24 cellular contexts compared by ENCODE assay signal in genomic region chr4:129328176-129328575, GRCh38.
DNase-seq lines count a peak whose midpoint lies in the region; ATAC-seq, FAIRE-seq and TF ChIP-seq lines count a peak whose summit lies in the region.
"Had no signal": no experiment of that assay in that cellular context is flagged by ENCODE, and none has a peak within 500 bp of the region (broad histone marks: within the 10 kb centered on the region; RNA-seq: fewer than 3 reads in every experiment).

No MANE protein-coding gene starts in this region.

- dilution Hi-C loops in endothelial cell of umbilical vein (cut with MboI; ENCODE audit: extremely low pct_ligation_motif_present, low sequenced_read_pairs): no loop called here

- BruUV-seq in endothelial cell of umbilical vein (replicated peaks; lab: Mats Ljungman, UMichigan): no TSS peak

- H3K4me1 ChIP-seq in BLaER1 treated with 17β-estradiol and CSF1 and Interleukin-3, amounts not matched to agents 10 nM and 100 nM: peaks cover 0 to 87% (median 22%) of the 10 kb centered on the region in 10 experiments; a peak in 14 of 20 replicates
- peaks cover 2% of the 10 kb centered on the region for H3K4me1 ChIP-seq in endothelial cell of umbilical vein (ENCODE audit: control insufficient read depth, extremely low read depth, insufficient read depth, low read length)
- no peaks in the 10 kb centered on the region for H3K4me1 ChIP-seq in BE2C
- H3K4me1 ChIP-seq: BLaER1, pancreas had no signal

- TF ChIP-seq CTCF in HL-60 (IDR thresholded peaks at IDR 0.05; ENCODE audit: insufficient read depth, low read length): no peak
- TF ChIP-seq CTCF in endothelial cell of umbilical vein (IDR thresholded peaks at IDR 0.05; ENCODE audit: extremely low read depth in 1 of 2, insufficient read depth in 1 of 2, low read depth in 1 of 2, low read length in 2 of 2): no peak
- no peak for TF ChIP-seq CTCF in BE2C (IDR thresholded peaks at IDR 0.05; ENCODE audit: low read depth, low read length)

- no peaks in the 10 kb centered on the region for H3K79me2 ChIP-seq in endothelial cell of umbilical vein (ENCODE audit: control insufficient read depth, insufficient read depth, low read length)

- ATAC-seq in GM19397 (IDR thresholded peaks at IDR 0.05; ENCODE audit: unreplicated experiment): no peak

- intact Hi-C loops in endothelial cell of umbilical vein (cut with micrococcal nuclease): no loop called here

- H3K9me3 ChIP-seq in BLaER1 treated with 17β-estradiol and CSF1 and Interleukin-3, amounts not matched to agents 10 nM and 100 nM (replicated peaks in 1 of 11): peaks cover 0 to 12% (median 3%) of the 10 kb centered on the region in 11 experiments; a peak in 9 of 22 replicates
- H3K9me3 ChIP-seq in endothelial cell of umbilical vein (replicated peaks; ENCODE audit: control insufficient read depth, insufficient read depth, low read length) (no peaks in the 10 kb centered on the region), BE2C (no peaks in the 10 kb centered on the region)
- H3K9me3 ChIP-seq: pancreas had no signal

- H3K27ac ChIP-seq in BLaER1 treated with 17β-estradiol and CSF1 and Interleukin-3, amounts not matched to agents 10 nM and 100 nM: peak overlapping the region in 9 of 11 experiments; percentile 27 to 99 (median 89); a peak in 16 of 22 replicates
- H3K27ac ChIP-seq in HL-60 (replicated peaks): peak overlapping the region; percentile 47
- no peak overlapping the region for H3K27ac ChIP-seq in endothelial cell of umbilical vein (ENCODE audit: insufficient read depth, low read depth, low read length)
- H3K27ac ChIP-seq: BLaER1, pancreas had no signal

- peak overlapping the region in 7 of 11 experiments; percentile 38 to 94 (median 62); a peak in 15 of 22 replicates for H3K4me2 ChIP-seq in BLaER1 treated with 17β-estradiol and CSF1 and Interleukin-3, amounts not matched to agents 10 nM and 100 nM
- H3K4me2 ChIP-seq in endothelial cell of umbilical vein (ENCODE audit: insufficient read depth, low read length): no peak overlapping the region
- H3K4me2 ChIP-seq: BLaER1 had no signal

- H2AFZ ChIP-seq in endothelial cell of umbilical vein (ENCODE audit: low read depth, low read length): no peak overlapping the region

- no peak overlapping the region for H3K4me3 ChIP-seq in BLaER1 treated with 17β-estradiol and CSF1 and Interleukin-3, amounts not matched to agents 10 nM and 100 nM
- H3K4me3 ChIP-seq in HL-60 (replicated peaks; ENCODE audit: insufficient read depth, low read length) (no peak overlapping the region), endothelial cell of umbilical vein (replicated peaks in 1 of 3; ENCODE audit: insufficient read depth in 1 of 3, low read depth in 1 of 3, low read length in 3 of 3) (no peak overlapping the region), BE2C (ENCODE audit: low read depth, low read length) (no peak overlapping the region)
- H3K4me3 ChIP-seq: BLaER1, pancreas had no signal

- DNase-seq in HL-60 (ENCODE audit: low read depth in 1 of 2, low spot score in 1 of 2): peak in 1 of 2 experiments; percentile 47
- peak; percentile 16 for DNase-seq in RKO (ENCODE audit: low spot score)
- peak; percentile 29 for DNase-seq in endothelial cell of umbilical vein (ENCODE audit: low read depth, low spot score)
- no peak for DNase-seq in BE2C
- no peak for DNase-seq in HuH-7.5 (ENCODE audit: low spot score)
- no peak for DNase-seq in NCI-H1105 treated with DMSO at 0.1 percent for 48 hours (lab: John Stamatoyannopoulos, UW)
- DNase-seq: activated CD8-positive, alpha-beta memory T cell treated with anti-CD3 and anti-CD28 coated beads for 24 hours; activated T-cell treated with anti-CD3 and anti-CD28 coated beads for 4 hours; amniotic stem cell; COR-L47; DMS79 treated with DMSO at 0.1 percent for 48 hours; GF-D8; HCEC 1CT; immature natural killer cell; NCI-H146; NCI-H446 treated with DMSO at 0.1 percent for 48 hours; nephron progenitor cell; pancreas; SHP77 treated with DMSO at 0.1 percent for 48 hours; stimulated activated CD4-positive, alpha-beta T cell treated with anti-CD3 and anti-CD28 coated beads, Interleukin-15, amount 100 ng/mL, for 24 hours; stimulated activated CD4-positive, alpha-beta T cell treated with anti-CD3 and anti-CD28 coated beads, Interleukin-4, amount 100 ng/mL, for 4 hours had no signal

- no peak for FAIRE-seq in endothelial cell of umbilical vein (lab: Jason Lieb, UNC)

- no peak for TF ChIP-seq POLR2A in endothelial cell of umbilical vein (IDR thresholded peaks at IDR 0.05; ENCODE audit: low read depth, low read length)

- no peaks in the 10 kb centered on the region for H4K20me1 ChIP-seq in BLaER1 treated with 17β-estradiol and CSF1 and Interleukin-3, amounts not matched to agents 10 nM and 100 nM
- no peaks in the 10 kb centered on the region for H4K20me1 ChIP-seq in endothelial cell of umbilical vein (replicated peaks; ENCODE audit: control insufficient read depth, extremely low read depth, insufficient read depth, low read length)
- H4K20me1 ChIP-seq: BLaER1 had no signal

- CTCF ChIA-PET in endothelial cell of umbilical vein (lab: Charles Lee): no interaction called here

- H3K36me3 ChIP-seq in BLaER1 treated with 17β-estradiol and CSF1 and Interleukin-3, amounts not matched to agents 10 nM and 100 nM: no peaks in the 10 kb centered on the region
- H3K36me3 ChIP-seq in endothelial cell of umbilical vein (ENCODE audit: control insufficient read depth in 2 of 2, extremely low read depth in 1 of 2, insufficient read depth in 2 of 2, low read length in 2 of 2) (no peaks in the 10 kb centered on the region), BE2C (no peaks in the 10 kb centered on the region)
- H3K36me3 ChIP-seq: BLaER1, pancreas had no signal

- no peaks in the 10 kb centered on the region for H3K9me1 ChIP-seq in endothelial cell of umbilical vein (replicated peaks; ENCODE audit: control insufficient read depth, extremely low read depth, insufficient read depth, low read length)

- no peaks in the 10 kb centered on the region for H3K27me3 ChIP-seq in BLaER1 treated with 17β-estradiol and CSF1 and Interleukin-3, amounts not matched to agents 10 nM and 100 nM
- H3K27me3 ChIP-seq in HL-60 (ENCODE audit: insufficient read depth, poor library complexity, severe bottlenecking): no peaks in the 10 kb centered on the region
- no peaks in the 10 kb centered on the region for H3K27me3 ChIP-seq in endothelial cell of umbilical vein (ENCODE audit: control insufficient read depth in 2 of 2, insufficient read depth in 2 of 2, low read length in 2 of 2)
- no peaks in the 10 kb centered on the region for H3K27me3 ChIP-seq in BE2C
- H3K27me3 ChIP-seq: BLaER1, pancreas had no signal

- POLR2A ChIA-PET in endothelial cell of umbilical vein (lab: Charles Lee): no interaction called here

- H3K9ac ChIP-seq in BLaER1 treated with 17β-estradiol and CSF1 and Interleukin-3, amounts not matched to agents 10 nM and 100 nM: peak overlapping the region in 5 of 11 experiments; percentile 39 to 79 (median 66); a peak in 10 of 22 replicates
- H3K9ac ChIP-seq in endothelial cell of umbilical vein (replicated peaks; ENCODE audit: extremely low read depth, insufficient read depth, low read length): no peak overlapping the region
- H3K9ac ChIP-seq: BLaER1 had no signal

TF ChIP-seq in endothelial cell of umbilical vein, 7 proteins besides CTCF, POLR2A, EP300 and RAD21:
- TF ChIP-seq GATA2 (IDR thresholded peaks at IDR 0.05; ENCODE audit: insufficient read depth, insufficient read length, low read depth, low read length) (peak; percentile 35), POLR2AphosphoS5 (IDR thresholded peaks at IDR 0.05; ENCODE audit: insufficient read depth, low read depth, low read length) (no peak), FOS (IDR thresholded peaks at IDR 0.05; ENCODE audit: borderline replicate concordance, insufficient read depth, low read length) (peak; percentile 61), JUN (IDR thresholded peaks at IDR 0.05; ENCODE audit: borderline replicate concordance, insufficient read depth, insufficient read length, low read depth) (no peak)

Comparison
In these comparisons a context has a peak if more than half of its experiments do, and no peak if none do; other contexts are left out.
1. DNase-seq: peak in RKO (single experiment) and endothelial cell of umbilical vein (single experiment); none in BE2C (single experiment), HuH-7.5 (single experiment) and NCI-H1105 treated with DMSO at 0.1 percent for 48 hours (single experiment).